Comparison of ENCODE assay signal across 13 cellular contexts in genomic region chr14:75535164-75535898, GRCh38. TPM values are rescaled to one million over a fixed set of nuclear protein-coding genes. Genes with fewer than 3 reads are reported as not detected.
DNase-seq lines count a peak whose midpoint lies in the region; ATAC-seq and TF ChIP-seq lines count a peak whose summit lies in the region.
"Had no signal": no experiment of that assay in that cellular context is flagged by ENCODE, and none has a peak within 500 bp of the region (broad histone marks: within the 10 kb centered on the region; RNA-seq: fewer than 3 reads in every experiment).

No MANE protein-coding gene starts in this region.

- TF ChIP-seq CTCF in heart right ventricle (IDR thresholded peaks at IDR 0.05) (no peak), uterus (IDR thresholded peaks at IDR 0.05) (no peak)

- H3K9me3 ChIP-seq in heart right ventricle (no peaks in the 10 kb centered on the region), uterus (no peaks in the 10 kb centered on the region)
- H3K9me3 ChIP-seq in naive thymus-derived CD4-positive, alpha-beta T cell (ENCODE audit: control insufficient read depth in 2 of 3, low read length in 3 of 3) = no peaks in the 10 kb centered on the region

- CTCF ChIA-PET in activated CD4-positive, alpha-beta memory T cell treated with anti-CD3 and anti-CD28 coated beads, Interleukin-2, amount 10 ng/mL, durations not matched to agents 7 days and 5 days (lab: Charles Lee) = interaction anchor here (1.0 to 1.7 kb wide), 5 partner anchors 8 to 46 kb away, joined by 3 to 6 read pairs (median 5); no protein-coding TSS in a partner anchor
- CTCF ChIA-PET in naive thymus-derived CD4-positive, alpha-beta T cell (lab: Charles Lee) = interaction anchor here (2.1 kb wide), 1 partner anchor 42 kb away, joined by 5 read pairs; the partner anchor contains the start of gene FLVCR2

- H3K36me3 ChIP-seq in heart right ventricle (no peaks in the 10 kb centered on the region), uterus (no peaks in the 10 kb centered on the region)
- H3K36me3 ChIP-seq in naive thymus-derived CD4-positive, alpha-beta T cell (ENCODE audit: control insufficient read depth in 2 of 3, insufficient read depth in 3 of 3, low read length in 3 of 3) = peaks cover 0 to 9% (median 0%) of the 10 kb centered on the region in 3 experiments

- peaks cover 76% of the 10 kb centered on the region for H3K4me1 Mint-ChIP-seq in activated CD4-positive, alpha-beta memory T cell treated with anti-CD3 and anti-CD28 coated beads, Interleukin-2, amount 10 ng/mL, durations not matched to agents 7 days and 5 days
- peaks cover 26 to 68% (median 52%) of the 10 kb centered on the region in 7 donors for H3K4me1 Mint-ChIP-seq in naive thymus-derived CD4-positive, alpha-beta T cell

- no peak overlapping the region for H3K4me3 Mint-ChIP-seq in activated CD4-positive, alpha-beta memory T cell treated with anti-CD3 and anti-CD28 coated beads, Interleukin-2, amount 10 ng/mL, durations not matched to agents 7 days and 5 days
- H3K4me3 Mint-ChIP-seq in naive thymus-derived CD4-positive, alpha-beta T cell = no peak overlapping the region
- H3K4me3 Mint-ChIP-seq: activated CD8-positive, alpha-beta T cell treated with anti-CD3 and anti-CD28 coated beads, Interleukin-2, amount 10 ng/mL, durations not matched to agents 7 days and 5 days; B cell; type B pancreatic cell had no signal

- no peaks in the 10 kb centered on the region for H3K9me3 Mint-ChIP-seq in activated CD4-positive, alpha-beta memory T cell treated with anti-CD3 and anti-CD28 coated beads, Interleukin-2, amount 10 ng/mL, durations not matched to agents 7 days and 5 days
- peaks cover 0 to 1% (median 0%) of the 10 kb centered on the region in 11 donors for H3K9me3 Mint-ChIP-seq in naive thymus-derived CD4-positive, alpha-beta T cell
- H3K9me3 Mint-ChIP-seq: type B pancreatic cell had no signal

- TF ChIP-seq POLR2A in uterus (IDR thresholded peaks at IDR 0.05) = no peak

- H3K4me3 ChIP-seq in heart right ventricle (no peak overlapping the region), uterus (no peak overlapping the region)
- H3K4me3 ChIP-seq in naive thymus-derived CD4-positive, alpha-beta T cell (ENCODE audit: low read length) = no peak overlapping the region

- DNase-seq in Right ventricle myocardium inferior (ENCODE audit: missing footprints) (no peak), heart right ventricle (no peak), uterus (no peak), NCI-H1105 (lab: John Stamatoyannopoulos, UW) (no peak), NCI-H2081 (lab: John Stamatoyannopoulos, UW) (no peak), MV-4-11 (lab: John Stamatoyannopoulos, UW) (no peak)
- no peak for DNase-seq in activated CD4-positive, alpha-beta memory T cell treated with anti-CD3 and anti-CD28 coated beads, Interleukin-2, amount 10 ng/mL, durations not matched to agents 7 days and 5 days
- no peak for DNase-seq in naive thymus-derived CD4-positive, alpha-beta T cell
- DNase-seq: activated CD8-positive, alpha-beta T cell treated with anti-CD3 and anti-CD28 coated beads, Interleukin-2, amount 10 ng/mL, durations not matched to agents 7 days and 5 days; activated naive CD4-positive, alpha-beta T cell treated with anti-CD3 and anti-CD28 coated beads, Interleukin-2, amount 50 U/mL, for 16 hours; NCI-H345 had no signal

- H3K36me3 Mint-ChIP-seq in activated CD4-positive, alpha-beta memory T cell treated with anti-CD3 and anti-CD28 coated beads, Interleukin-2, amount 10 ng/mL, durations not matched to agents 7 days and 5 days (ENCODE audit: low read depth) = peaks cover 67% of the 10 kb centered on the region
- peaks cover 10 to 40% (median 17%) of the 10 kb centered on the region in 5 donors for H3K36me3 Mint-ChIP-seq in naive thymus-derived CD4-positive, alpha-beta T cell
- H3K36me3 Mint-ChIP-seq: type B pancreatic cell had no signal

- peak overlapping the region in 2 of 10 donors; percentile 32 to 41 for H3K27ac ChIP-seq in heart right ventricle
- peak overlapping the region; percentile 7 for H3K27ac ChIP-seq in naive thymus-derived CD4-positive, alpha-beta T cell (ENCODE audit: low read depth, low read length)
- peak overlapping the region; percentile 54 to 80 for H3K27ac ChIP-seq in uterus

- ATAC-seq in Right ventricle myocardium inferior = peak; percentile 6
- ATAC-seq in heart right ventricle = no peak
- ATAC-seq in naive thymus-derived CD4-positive, alpha-beta T cell = no peak
- ATAC-seq: activated CD8-positive, alpha-beta T cell treated with anti-CD3 and anti-CD28 coated beads, Interleukin-2, amount 10 ng/mL, durations not matched to agents 7 days and 5 days had no signal

- H3K27ac Mint-ChIP-seq in activated CD4-positive, alpha-beta memory T cell treated with anti-CD3 and anti-CD28 coated beads, Interleukin-2, amount 10 ng/mL, durations not matched to agents 7 days and 5 days = peak overlapping the region; percentile 73
- H3K27ac Mint-ChIP-seq in naive thymus-derived CD4-positive, alpha-beta T cell = peak overlapping the region in 8 of 9 donors; percentile 12 to 83 (median 32)
- H3K27ac Mint-ChIP-seq: activated CD8-positive, alpha-beta T cell treated with anti-CD3 and anti-CD28 coated beads, Interleukin-2, amount 10 ng/mL, durations not matched to agents 7 days and 5 days; type B pancreatic cell had no signal

- H3K4me1 ChIP-seq in heart right ventricle (peaks cover 0 to 17% (median 0%) of the 10 kb centered on the region in 9 donors), uterus (peaks cover 0 to 4% of the 10 kb centered on the region in 2 donors)
- peaks cover 4 to 22% of the 10 kb centered on the region in 2 donors for H3K4me1 ChIP-seq in naive thymus-derived CD4-positive, alpha-beta T cell (ENCODE audit: control insufficient read depth in 2 of 2, insufficient read depth in 2 of 2, low read length in 2 of 2)

- intact Hi-C loops in Right ventricle myocardium inferior (cut with DNase I) = no loop called here
- intact Hi-C loops in heart right ventricle (cut with DNase I) = no loop called here
- intact Hi-C loops in naive thymus-derived CD4-positive, alpha-beta T cell (cut with micrococcal nuclease) = no loop called here
- intact Hi-C loops in uterus (cut with DNase I; ENCODE audit: low total_unique reads) = no loop called here

- H3K27me3 ChIP-seq in heart right ventricle = no peaks in the 10 kb centered on the region
- no peaks in the 10 kb centered on the region for H3K27me3 ChIP-seq in naive thymus-derived CD4-positive, alpha-beta T cell (ENCODE audit: control insufficient read depth in 2 of 2, insufficient read depth in 2 of 2, low read length in 2 of 2)
- H3K27me3 ChIP-seq in uterus = no peaks in the 10 kb centered on the region

- POLR2A ChIA-PET in activated CD4-positive, alpha-beta memory T cell treated with anti-CD3 and anti-CD28 coated beads, Interleukin-2, amount 10 ng/mL, durations not matched to agents 7 days and 5 days (lab: Charles Lee) = interaction anchor here (0.7 to 5.4 kb wide), 5 partner anchors 9 to 47 kb away, joined by 3 to 35 read pairs (median 3); partner anchors contain the start of gene BATF
- POLR2A ChIA-PET in naive thymus-derived CD4-positive, alpha-beta T cell (lab: Charles Lee) = interaction anchor here (0.7 to 1.3 kb wide), 2 partner anchors 13 to 627 kb away, joined by 3 to 4 read pairs; partner anchors contain the start of gene BATF

- H3K27me3 Mint-ChIP-seq in activated CD4-positive, alpha-beta memory T cell treated with anti-CD3 and anti-CD28 coated beads, Interleukin-2, amount 10 ng/mL, durations not matched to agents 7 days and 5 days = no peaks in the 10 kb centered on the region
- no peaks in the 10 kb centered on the region for H3K27me3 Mint-ChIP-seq in naive thymus-derived CD4-positive, alpha-beta T cell
- H3K27me3 Mint-ChIP-seq: B cell, type B pancreatic cell had no signal

- WGBS in heart right ventricle, 2 donors = 83 to 85% methylated on average over 5 of the region's 5 CpGs

RNA-seq across cellular contexts. Expression of gene BATF, which starts 13.1 kb away (rescaled TPM):
- 0.84 TPM for total RNA-seq in Right ventricle myocardium inferior
- total RNA-seq in heart right ventricle = 1 to 10 TPM in 3 of 10 donors, under 1 TPM in 2, not detected in 5; 0.34 to 3.3 (median 1.3) TPM
- polyA plus RNA-seq in heart right ventricle = 1 to 10 TPM; 1.7 TPM
- 10 to 100 TPM; 63.0 to 66.1 TPM for total RNA-seq in activated CD4-positive, alpha-beta memory T cell treated with anti-CD3 and anti-CD28 coated beads, Interleukin-2, amount 10 ng/mL, durations not matched to agents 7 days and 5 days
- 10 to 100 TPM in 3 of 5 experiments, 1 to 10 TPM in 2; 6.8 to 70.0 (median 10.6) TPM for total RNA-seq in naive thymus-derived CD4-positive, alpha-beta T cell
- 10 to 100 TPM; 24.7 to 26.7 TPM for polyA plus RNA-seq in naive thymus-derived CD4-positive, alpha-beta T cell
- 1 to 10 TPM in 2 of 4 donors, under 1 TPM in 1, not detected in 1; 0.28 to 6.4 (median 1.3) TPM for total RNA-seq in uterus

RNA-seq across cellular contexts. Expression of gene FLVCR2, which starts 43.1 kb away (rescaled TPM):
- total RNA-seq in Right ventricle myocardium inferior (3.4 TPM), heart right ventricle (10 to 100 TPM in 1 of 10 donors, 1 to 10 TPM in 8, under 1 TPM in 1; 0.95 to 11.3 (median 3.4) TPM), uterus (10 to 100 TPM in 1 of 4 donors, 1 to 10 TPM in 3; 2.3 to 15.0 (median 3.3) TPM)
- 1 to 10 TPM; 1.1 to 1.7 TPM for polyA plus RNA-seq in heart right ventricle
- 1 to 10 TPM; 1.3 to 3.0 TPM for total RNA-seq in activated CD4-positive, alpha-beta memory T cell treated with anti-CD3 and anti-CD28 coated beads, Interleukin-2, amount 10 ng/mL, durations not matched to agents 7 days and 5 days
- 1 to 10 TPM in 4 of 5 experiments, under 1 TPM in 1; 0.80 to 9.4 (median 5.0) TPM for total RNA-seq in naive thymus-derived CD4-positive, alpha-beta T cell
- polyA plus RNA-seq in naive thymus-derived CD4-positive, alpha-beta T cell = 1 to 10 TPM; 1.6 to 2.2 TPM
